In genomic region chr14:21510735-21511657, GRCh38 we compare ENCODE assay signal across 8 cellular contexts.
DNase-seq lines count a peak whose midpoint lies in the region; ATAC-seq and TF ChIP-seq lines count a peak whose summit lies in the region.

Gene METTL3, minus strand, starts transcription at chr14:21511340. Its CDS starts 117 bp downstream, at chr14:21511223.

- H3K27ac Mint-ChIP-seq in nephron progenitor cell: peak within 1 kb of the TSS; percentile 96
- peak within 1 kb of the TSS; percentile 98 for H3K27ac Mint-ChIP-seq in stimulated activated naive CD8-positive, alpha-beta T cell treated with anti-CD3 and anti-CD28 coated beads, Interleukin-15, amount 100 ng/mL, for 72 hours

- peak; percentile 96 to 99 for DNase-seq in HAP-1 (ENCODE audit: low spot score in 2 of 2)
- DNase-seq in MM.1S: peak; percentile 93
- DNase-seq in SIG-M5 (lab: John Stamatoyannopoulos, UW): peak; percentile 79
- DNase-seq in activated gamma-delta T cell (lab: John Stamatoyannopoulos, UW): peak; percentile 20
- peak; percentile 99 for DNase-seq in fibroblast of the conjunctiva (ENCODE audit: low read depth)
- DNase-seq in nephron progenitor cell: peak; percentile 85
- peak; percentile 88 to 94 for DNase-seq in stimulated activated naive CD8-positive, alpha-beta T cell treated with anti-CD3 and anti-CD28 coated beads, Interleukin-15, amount 100 ng/mL, for 72 hours

- H3K27me3 ChIP-seq in HAP-1 (ENCODE audit: low read depth) (no peaks in the 10 kb centered on the region), MM.1S (replicated peaks; ENCODE audit: insufficient read depth, low read length) (no peaks in the 10 kb centered on the region)

- no peaks in the 10 kb centered on the region for H4K20me1 ChIP-seq in MM.1S (ENCODE audit: insufficient read depth, low read length)

- H3K36me3 ChIP-seq in ES-I3 (ENCODE audit: insufficient read depth, low read length) (no peaks in the 10 kb centered on the region; the same call in 1 of the 2 replicates), HAP-1 (replicated peaks) (peaks cover 16% of the 10 kb centered on the region), MM.1S (replicated peaks; ENCODE audit: insufficient read depth, low read length) (no peaks in the 10 kb centered on the region)

- H3K9me3 ChIP-seq in ES-I3 (ENCODE audit: control insufficient read depth, insufficient read depth, low read length) (no peaks in the 10 kb centered on the region), HAP-1 (no peaks in the 10 kb centered on the region), MM.1S (replicated peaks; ENCODE audit: insufficient read depth, low read length) (no peaks in the 10 kb centered on the region)

- H3K9me3 Mint-ChIP-seq in nephron progenitor cell: peaks cover 9% of the 10 kb centered on the region
- H3K9me3 Mint-ChIP-seq in stimulated activated naive CD8-positive, alpha-beta T cell treated with anti-CD3 and anti-CD28 coated beads, Interleukin-15, amount 100 ng/mL, for 72 hours: no peaks in the 10 kb centered on the region

- H2AFZ ChIP-seq in MM.1S (ENCODE audit: low read length): peak within 1 kb of the TSS; percentile 77

- in situ Hi-C loops in HAP-1 (cut with MboI; ENCODE audit: low sequenced_read_pairs): loop anchor here (5.0 kb wide), 1 partner anchor 41 kb away; no protein-coding TSS in a partner anchor

- peak within 1 kb of the TSS; percentile 68 for H3K27ac ChIP-seq in MM.1S (ENCODE audit: low read length)

- H3K79me2 ChIP-seq in MM.1S (ENCODE audit: low read length): peaks cover 44% of the 10 kb centered on the region

- peak within 1 kb of the TSS; percentile 99 for H3K4me3 Mint-ChIP-seq in nephron progenitor cell
- peak within 1 kb of the TSS; percentile 88 to 92 for H3K4me3 Mint-ChIP-seq in stimulated activated naive CD8-positive, alpha-beta T cell treated with anti-CD3 and anti-CD28 coated beads, Interleukin-15, amount 100 ng/mL, for 72 hours

- no peak for TF ChIP-seq CTCF in MM.1S (IDR thresholded peaks at IDR 0.05; ENCODE audit: low read length)
- no peak for TF ChIP-seq CTCF in nephron progenitor cell (IDR thresholded peaks at IDR 0.05)

- H3K4me2 ChIP-seq in MM.1S (ENCODE audit: low read depth, low read length): peak within 1 kb of the TSS; percentile 83

- no peaks in the 10 kb centered on the region for H3K9me2 ChIP-seq in MM.1S (replicated peaks; ENCODE audit: insufficient read depth, low read length)

- H3K4me1 ChIP-seq in ES-I3 (ENCODE audit: insufficient read depth, low read length) (peaks cover 7% of the 10 kb centered on the region; the same call in 1 of the 2 replicates), HAP-1 (peaks cover 18% of the 10 kb centered on the region), MM.1S (ENCODE audit: low read length) (no peaks in the 10 kb centered on the region)

- H3K4me1 Mint-ChIP-seq in nephron progenitor cell: peaks cover 36% of the 10 kb centered on the region
- H3K4me1 Mint-ChIP-seq in stimulated activated naive CD8-positive, alpha-beta T cell treated with anti-CD3 and anti-CD28 coated beads, Interleukin-15, amount 100 ng/mL, for 72 hours: peaks cover 43% of the 10 kb centered on the region

- H3K9ac ChIP-seq in ES-I3 (ENCODE audit: low read depth, low read length): peak within 1 kb of the TSS; percentile 89
- peak within 1 kb of the TSS; percentile 84 for H3K9ac ChIP-seq in MM.1S (ENCODE audit: low read length)

- H3K4me3 ChIP-seq in HAP-1 (peak within 1 kb of the TSS; percentile 86), MM.1S (ENCODE audit: low read length) (peak within 1 kb of the TSS; percentile 83)

- H3K36me3 Mint-ChIP-seq in nephron progenitor cell (ENCODE audit: low read depth): peaks cover 41% of the 10 kb centered on the region

- ATAC-seq in stimulated activated naive CD8-positive, alpha-beta T cell treated with anti-CD3 and anti-CD28 coated beads, Interleukin-15, amount 100 ng/mL, for 72 hours: peak; percentile 100

- peaks cover 5% of the 10 kb centered on the region for H3K27me3 Mint-ChIP-seq in nephron progenitor cell (ENCODE audit: low read depth, poor library complexity)
- H3K27me3 Mint-ChIP-seq in stimulated activated naive CD8-positive, alpha-beta T cell treated with anti-CD3 and anti-CD28 coated beads, Interleukin-15, amount 100 ng/mL, for 72 hours: no peaks in the 10 kb centered on the region

- H3F3A ChIP-seq in MM.1S (ENCODE audit: insufficient read depth, low read length): 0 out of 2 replicates have a peak, but pooled peaks cover under 1% of the 10 kb centered on the region

Comparison
In these comparisons a context has a peak if more than half of its experiments do, and no peak if none do; other contexts are left out.
1. Peak in every context shown above with its lines: DNase-seq, ATAC-seq, H3K4me3 ChIP-seq and H3K27ac ChIP-seq.
2. DNase-seq: peak in every context shown above with its lines; median percentile 99 in fibroblast of the conjunctiva; 98 in HAP-1; 93 in MM.1S; 91 in stimulated activated naive CD8-positive, alpha-beta T cell treated with anti-CD3 and anti-CD28 coated beads, Interleukin-15, amount 100 ng/mL, for 72 hours; 85 in nephron progenitor cell; 79 in SIG-M5; 20 in activated gamma-delta T cell.